In genomic region chr16:82979406-82980111, GRCh38 we compare ENCODE assay signal across 21 cellular contexts.
"Had no signal": no experiment of that assay in that cellular context is flagged by ENCODE, and none has a peak within 500 bp of the region (broad histone marks: within the 10 kb centered on the region; RNA-seq: fewer than 3 reads in every experiment).

No MANE protein-coding gene starts in this region.

- H3K27me3 ChIP-seq: breast epithelium, suprapubic skin, upper lobe of right lung had no signal

- H3K36me3 ChIP-seq: breast epithelium, spleen, suprapubic skin, upper lobe of right lung had no signal

- H3K27me3 Mint-ChIP-seq: activated B cell treated with CpG ODN at 0.5 μM for 24 hours; activated naive CD8-positive, alpha-beta T cell treated with anti-CD3 and anti-CD28 coated beads, Interleukin-2, amount 50 U/mL, for 24 hours; stimulated activated naive CD8-positive, alpha-beta T cell treated with anti-CD3 and anti-CD28 coated beads, Interleukin-15, Interleukin-2, amounts not matched to agents 100 ng/mL and 50 ng/mL, for 24 hours had no signal

- H3K27ac Mint-ChIP-seq: activated B cell treated with CpG ODN at 0.5 μM for 24 hours; activated CD8-positive, alpha-beta memory T cell treated with anti-CD3 and anti-CD28 coated beads, Interleukin-2, amount 10 ng/mL, durations not matched to agents 7 days and 5 days; activated naive CD4-positive, alpha-beta T cell treated with anti-CD3 and anti-CD28 coated beads for 36 hours; activated naive CD8-positive, alpha-beta T cell treated with anti-CD3 and anti-CD28 coated beads, Interleukin-2, amount 50 U/mL, for 24 hours; activated T-helper 2 cell treated with anti-CD3 and anti-CD28 coated beads, Interferon-gamma antibody, Interleukin-2, Interleukin-4, amounts not matched to agents 10 μg/mL and 5 μg/mL and 100 μg/mL, durations not matched to agents 14 hours and 24 hours and 36 hours; mesothelial cell of epicardium; nephron progenitor cell; stimulated activated naive CD8-positive, alpha-beta T cell treated with anti-CD3 and anti-CD28 coated beads, Interleukin-15, Interleukin-2, amounts not matched to agents 100 ng/mL and 50 ng/mL, for 24 hours had no signal

- H3K9me3 ChIP-seq: psoas muscle, suprapubic skin, upper lobe of right lung had no signal

- H3K27ac ChIP-seq: breast epithelium, psoas muscle, spleen, suprapubic skin, upper lobe of right lung had no signal

- H3K4me3 Mint-ChIP-seq: activated B cell treated with CpG ODN at 0.5 μM for 24 hours; activated CD8-positive, alpha-beta memory T cell treated with anti-CD3 and anti-CD28 coated beads, Interleukin-2, amount 10 ng/mL, durations not matched to agents 7 days and 5 days; activated naive CD4-positive, alpha-beta T cell treated with anti-CD3 and anti-CD28 coated beads for 36 hours; activated naive CD8-positive, alpha-beta T cell treated with anti-CD3 and anti-CD28 coated beads, Interleukin-2, amount 50 U/mL, for 24 hours; mesothelial cell of epicardium; nephron progenitor cell; stimulated activated naive CD8-positive, alpha-beta T cell treated with anti-CD3 and anti-CD28 coated beads, Interleukin-15, Interleukin-2, amounts not matched to agents 100 ng/mL and 50 ng/mL, for 24 hours had no signal

- DNase-seq: activated B cell treated with CpG ODN at 0.5 μM for 24 hours; activated CD4-positive, alpha-beta T cell treated with anti-CD3 and anti-CD28 coated beads, Interleukin-2, amount 50 U/mL, for 1 hour; activated CD8-positive, alpha-beta memory T cell treated with anti-CD3 and anti-CD28 coated beads, Interleukin-2, amount 10 ng/mL, durations not matched to agents 7 days and 5 days; activated naive CD4-positive, alpha-beta T cell treated with anti-CD3 and anti-CD28 coated beads for 36 hours; activated naive CD8-positive, alpha-beta T cell treated with anti-CD3 and anti-CD28 coated beads, Interleukin-2, amount 50 U/mL, for 24 hours; activated T-cell treated with anti-CD3 and anti-CD28 coated beads, Interleukin-2, amount 50 U/mL, for 1 hour; aorta; erythroblast; glutamatergic neuron; nephron progenitor cell; occipital lobe; psoas muscle; spleen; T-helper 2 cell; upper lobe of right lung had no signal

- H3K4me3 ChIP-seq: breast epithelium, psoas muscle, spleen, suprapubic skin, upper lobe of right lung had no signal

- H3K4me1 ChIP-seq: breast epithelium, psoas muscle, spleen, suprapubic skin, upper lobe of right lung had no signal

- H3K36me3 Mint-ChIP-seq: activated CD8-positive, alpha-beta memory T cell treated with anti-CD3 and anti-CD28 coated beads, Interleukin-2, amount 10 ng/mL, durations not matched to agents 7 days and 5 days; mesothelial cell of epicardium had no signal

- H3K4me1 Mint-ChIP-seq: activated B cell treated with CpG ODN at 0.5 μM for 24 hours; activated CD8-positive, alpha-beta memory T cell treated with anti-CD3 and anti-CD28 coated beads, Interleukin-2, amount 10 ng/mL, durations not matched to agents 7 days and 5 days; activated naive CD8-positive, alpha-beta T cell treated with anti-CD3 and anti-CD28 coated beads, Interleukin-2, amount 50 U/mL, for 24 hours; mesothelial cell of epicardium had no signal

- ATAC-seq: activated CD8-positive, alpha-beta memory T cell treated with anti-CD3 and anti-CD28 coated beads, Interleukin-2, amount 10 ng/mL, durations not matched to agents 7 days and 5 days; activated naive CD8-positive, alpha-beta T cell treated with anti-CD3 and anti-CD28 coated beads, Interleukin-2, amount 50 U/mL, for 24 hours; psoas muscle; sciatic nerve; upper lobe of right lung had no signal
